ENCODE assay signal across 10 cellular contexts in the genomic region with DNA sequence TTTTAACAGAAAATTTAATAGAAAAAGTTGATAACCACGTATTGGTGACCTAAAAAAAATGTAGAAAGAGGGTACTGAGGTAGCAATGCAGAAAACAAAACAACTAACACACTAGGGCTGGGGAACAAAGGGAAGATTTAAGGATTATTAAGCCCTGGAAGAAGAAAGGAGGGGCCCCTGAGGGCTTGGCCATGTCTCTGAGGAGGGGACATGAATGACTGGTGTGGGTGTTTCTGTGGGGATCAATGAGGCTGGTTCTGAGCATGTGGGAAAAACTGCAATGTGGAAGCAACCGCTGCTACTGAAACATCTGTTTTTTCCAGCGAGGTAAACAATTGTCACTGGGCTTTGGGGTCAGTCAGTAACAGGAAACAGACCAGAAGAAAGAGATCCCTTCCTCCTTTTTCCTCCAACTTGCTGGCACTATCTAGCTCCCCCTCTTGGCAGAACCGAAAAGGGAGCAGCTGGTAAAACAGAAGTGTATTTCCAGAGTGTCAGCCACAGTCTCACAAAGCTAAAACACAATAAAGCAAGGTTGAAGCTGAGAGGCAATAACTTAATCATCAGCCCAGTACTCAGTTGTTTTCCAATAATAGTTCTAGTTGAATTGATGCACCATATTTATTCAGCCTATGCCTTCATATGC.
DNase-seq lines count a peak whose midpoint lies in the region; ATAC-seq, FAIRE-seq and TF ChIP-seq lines count a peak whose summit lies in the region.
"Had no signal": no experiment of that assay in that cellular context is flagged by ENCODE, and none has a peak within 500 bp of the region (broad histone marks: within the 10 kb centered on the region; RNA-seq: fewer than 3 reads in every experiment).

No MANE protein-coding gene starts in this region.

- ATAC-seq in HG03097 (IDR thresholded peaks at IDR 0.05; ENCODE audit: low FRiP score, unreplicated experiment) (no peak), HG03342 (IDR thresholded peaks at IDR 0.05; ENCODE audit: unreplicated experiment) (no peak)

- FAIRE-seq in HTR-8/SVneo (lab: Jason Lieb, UNC) = peak; percentile 40
- no peak for FAIRE-seq in RCC 7860 (lab: Jason Lieb, UNC)
- FAIRE-seq: colon had no signal

- DNase-seq in CMK (ENCODE audit: low read depth) (peak; percentile 5), HTR-8/SVneo (ENCODE audit: insufficient read length, low spot score) (no peak), iPS-NIHi7 (ENCODE audit: extremely low spot score) (peak; percentile 77), RKO (ENCODE audit: low spot score) (no peak), RCC 7860 (ENCODE audit: low spot score) (no peak)
- DNase-seq: activated CD8-positive, alpha-beta memory T cell treated with anti-CD3 and anti-CD28 coated beads for 24 hours had no signal

- peak; percentile 25; the same call in 1 of the 2 replicates for TF ChIP-seq CTCF in VCaP (conservative IDR thresholded peaks at IDR 0.05)

- no peak overlapping the region for H3K27ac ChIP-seq in VCaP

Comparison
In these comparisons a context has a peak if more than half of its experiments do, and no peak if none do; other contexts are left out.
1. DNase-seq: peak in CMK (single experiment) and iPS-NIHi7 (single experiment); none in HTR-8/SVneo (single experiment), RKO (single experiment) and RCC 7860 (single experiment).